15 cellular contexts compared by ENCODE assay signal in the genomic region with DNA sequence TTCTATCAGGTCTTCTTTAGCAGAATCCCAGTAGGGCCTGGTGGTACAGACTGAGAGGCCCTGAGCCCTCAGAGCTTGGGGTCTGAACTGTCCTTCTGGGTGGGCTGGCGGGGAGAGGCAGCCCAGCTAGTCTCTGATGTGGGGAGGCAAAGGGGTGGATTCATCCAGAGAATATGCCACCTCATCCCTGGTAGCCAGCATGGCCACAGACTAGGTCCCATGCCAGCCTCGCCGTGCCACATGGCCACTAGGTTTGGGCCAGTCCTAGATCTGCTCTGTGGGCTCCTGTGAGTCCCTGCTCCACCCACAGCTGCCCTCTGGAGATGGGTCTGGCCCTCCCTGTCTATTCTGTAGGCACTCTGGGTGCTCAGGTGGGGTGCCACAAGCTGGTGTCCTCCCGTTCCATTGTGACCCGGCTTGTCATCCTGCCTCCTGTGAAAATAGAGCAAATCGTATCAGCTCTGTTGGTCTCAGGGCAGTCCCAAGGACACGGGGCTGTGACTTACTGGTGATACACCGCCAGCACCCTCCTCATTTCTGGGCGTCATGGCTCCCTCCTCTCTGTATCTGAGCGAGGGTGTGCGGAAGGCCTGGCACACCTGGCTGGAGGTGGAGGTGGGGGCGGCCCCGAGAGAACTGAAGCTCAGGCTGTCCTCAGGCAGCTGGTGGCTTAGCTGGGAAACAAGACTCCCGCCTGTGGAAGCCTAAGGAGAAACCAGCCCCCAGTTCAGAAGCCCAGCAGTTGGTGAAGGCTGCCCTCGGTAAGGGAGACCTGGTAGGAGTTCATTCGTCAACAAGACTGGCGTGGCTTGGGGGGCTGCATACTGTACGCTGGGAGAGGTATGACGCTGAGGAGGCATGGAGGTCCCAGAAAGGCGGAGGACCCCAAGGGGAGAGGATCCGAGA. TPM values are rescaled to one million over a fixed set of nuclear protein-coding genes. Genes with fewer than 3 reads are reported as not detected.
DNase-seq lines count a peak whose midpoint lies in the region; ATAC-seq and TF ChIP-seq lines count a peak whose summit lies in the region.
"Had no signal": no experiment of that assay in that cellular context is flagged by ENCODE, and none has a peak within 500 bp of the region (broad histone marks: within the 10 kb centered on the region; RNA-seq: fewer than 3 reads in every experiment).

No MANE protein-coding gene starts in this region.

- no peaks in the 10 kb centered on the region for H3K27me3 ChIP-seq in mammary epithelial cell (ENCODE audit: insufficient read depth, low read length)
- no peaks in the 10 kb centered on the region for H3K27me3 ChIP-seq in lung (ENCODE audit: control insufficient read depth, insufficient read depth)
- no peaks in the 10 kb centered on the region for H3K27me3 ChIP-seq in smooth muscle cell (ENCODE audit: low read depth)
- H3K27me3 ChIP-seq: gastroesophageal sphincter had no signal

- WGBS in mammary epithelial cell (ENCODE audit: low coverage, missing lambda C conversion rate) = 88% methylated on average over 20 of the region's 21 CpGs
- 94 to 95% methylated on average over 21 of the region's 21 CpGs for WGBS in lung, 2 donors
- 84% methylated on average over 21 of the region's 21 CpGs for WGBS in smooth muscle cell (ENCODE audit: low lambda C conversion rate)

- peaks cover 13% of the 10 kb centered on the region for H3K4me1 ChIP-seq in HEK293 (ENCODE audit: control insufficient read depth, insufficient read depth, low read length)
- H3K4me1 ChIP-seq in mammary epithelial cell (ENCODE audit: insufficient read depth, low read length) = peaks cover 61% of the 10 kb centered on the region
- peaks cover 16 to 45% of the 10 kb centered on the region in 2 donors for H3K4me1 ChIP-seq in lung (ENCODE audit: control insufficient read depth in 2 of 2, insufficient read depth in 2 of 2, low read length in 2 of 2)
- H3K4me1 ChIP-seq in smooth muscle cell (ENCODE audit: low read depth) = peaks cover 31% of the 10 kb centered on the region

- dilution Hi-C loops in mammary epithelial cell (cut with HindIII; ENCODE audit: low sequenced_read_pairs) = no loop called here

- H3K9me3 ChIP-seq in HEK293 (ENCODE audit: control insufficient read depth, insufficient read depth, low read depth, low read length) (no peaks in the 10 kb centered on the region), mammary epithelial cell (replicated peaks; ENCODE audit: insufficient read depth, low read length) (no peaks in the 10 kb centered on the region), lung (ENCODE audit: control insufficient read depth in 2 of 2, insufficient read depth in 1 of 2, low read length in 1 of 2) (no peaks in the 10 kb centered on the region), smooth muscle cell (replicated peaks; ENCODE audit: low read depth) (no peaks in the 10 kb centered on the region)
- H3K9me3 ChIP-seq: gastroesophageal sphincter had no signal

- in situ Hi-C loops in mammary epithelial cell (cut with MboI; ENCODE audit: low sequenced_read_pairs in 2 of 2) = no loop called here

- POLR2A ChIA-PET in HEK293 (lab: Yijun Ruan, JAX) = no interaction called here

- H3K4me3 ChIP-seq in HEK293 (ENCODE audit: low read depth, low read length) = no peak overlapping the region
- no peak overlapping the region for H3K4me3 ChIP-seq in mammary epithelial cell (replicated peaks in 1 of 3; ENCODE audit: insufficient read depth in 1 of 3, low read depth in 2 of 3, low read length in 3 of 3)
- no peak overlapping the region for H3K4me3 ChIP-seq in lung
- H3K4me3 ChIP-seq in smooth muscle cell = no peak overlapping the region

- ATAC-seq in lung (ENCODE audit: insufficient read depth, low FRiP score) (no peak), HG03025 (IDR thresholded peaks at IDR 0.05; ENCODE audit: low FRiP score, unreplicated experiment) (no peak)
- ATAC-seq: stimulated activated naive CD8-positive, alpha-beta T cell treated with anti-CD3 and anti-CD28 coated beads, Interleukin-15, Interleukin-2, amounts not matched to agents 100 U/mL and 50 U/mL, for 24 hours had no signal

- intact Hi-C loops in mammary epithelial cell (cut with micrococcal nuclease) = loop anchor here (2.0 kb wide), 1 partner anchor 23 kb away; no protein-coding TSS in a partner anchor
- intact Hi-C loops in head of caudate nucleus (cut with DNase I) = no loop called here

- peak overlapping the region; percentile 55 for H3K4me2 ChIP-seq in mammary epithelial cell (ENCODE audit: insufficient read depth, low read depth, low read length)
- peak overlapping the region; percentile 58 for H3K4me2 ChIP-seq in smooth muscle cell

- CTCF ChIA-PET in HEK293 (lab: Yijun Ruan, JAX) (interaction anchor here (0.7 to 1.4 kb wide), 3 partner anchors 25 to 342 kb away, joined by 3 to 6 read pairs (median 3); no protein-coding TSS in a partner anchor), mammary epithelial cell (lab: Charles Lee; ENCODE audit: low non-redundant PET) (no interaction called here)

- no peak overlapping the region for H3K27ac ChIP-seq in HEK293 (ENCODE audit: extremely low read depth, low read depth, low read length)
- peak overlapping the region; percentile 71 for H3K27ac ChIP-seq in mammary epithelial cell (ENCODE audit: insufficient read depth, low read depth, low read length)
- peak overlapping the region; percentile 24 to 73 for H3K27ac ChIP-seq in lung (ENCODE audit: low read depth in 1 of 2, low read length in 1 of 2)
- peak overlapping the region; percentile 93 for H3K27ac ChIP-seq in smooth muscle cell (ENCODE audit: low read depth)

- peaks cover 63% of the 10 kb centered on the region for H3F3A ChIP-seq in smooth muscle cell (ENCODE audit: low read depth)

- H4K20me1 ChIP-seq in mammary epithelial cell (ENCODE audit: insufficient read depth, low read length) = no peaks in the 10 kb centered on the region
- H4K20me1 ChIP-seq in smooth muscle cell (ENCODE audit: low read depth) = peaks cover 88% of the 10 kb centered on the region

- TF ChIP-seq CTCF in HEK293 (tag by site-specific recombination; IDR thresholded peaks at IDR 0.05) (no peak), mammary epithelial cell (conservative IDR thresholded peaks at IDR 0.05 in 1 of 2, IDR thresholded peaks at IDR 0.05 in 1 of 2; ENCODE audit: extremely low read depth in 1 of 2, insufficient read depth in 1 of 2, low read depth in 1 of 2, low read length in 2 of 2) (no peak), lung (IDR thresholded peaks at IDR 0.05; ENCODE audit: control extremely low read depth, extremely low read depth) (no peak), smooth muscle cell (IDR thresholded peaks at IDR 0.05; ENCODE audit: borderline replicate concordance, insufficient read depth, poor library complexity, severe bottlenecking) (no peak)

- H3K36me3 ChIP-seq in HEK293 (ENCODE audit: control insufficient read depth in 2 of 2, insufficient read depth in 1 of 2, low read length in 2 of 2) (no peaks in the 10 kb centered on the region), mammary epithelial cell (ENCODE audit: insufficient read depth, low read length) (no peaks in the 10 kb centered on the region), lung (ENCODE audit: control insufficient read depth in 2 of 2, insufficient read depth in 2 of 2, low read length in 2 of 2) (no peaks in the 10 kb centered on the region), smooth muscle cell (ENCODE audit: low read depth) (no peaks in the 10 kb centered on the region)
- H3K36me3 ChIP-seq: gastroesophageal sphincter had no signal

- H3K79me2 ChIP-seq in mammary epithelial cell (ENCODE audit: insufficient read depth, low read length) = no peaks in the 10 kb centered on the region
- H3K79me2 ChIP-seq in smooth muscle cell (ENCODE audit: low read depth) = peaks cover 95% of the 10 kb centered on the region

- H2AFZ ChIP-seq in mammary epithelial cell (ENCODE audit: low read depth, low read length) (no peak overlapping the region), smooth muscle cell (ENCODE audit: low read depth) (no peak overlapping the region)

- H3K9ac ChIP-seq in mammary epithelial cell (ENCODE audit: insufficient read depth, low read length) (no peak overlapping the region), smooth muscle cell (ENCODE audit: low read depth) (peak overlapping the region; percentile 60)

- BruUV-seq in mammary epithelial cell (replicated peaks; lab: Mats Ljungman, UMichigan) = no TSS peak

- DNase-seq in mammary epithelial cell (no peak), lung (ENCODE audit: low spot score) (no peak), smooth muscle cell (lab: John Stamatoyannopoulos, UW; ENCODE audit: unreplicated experiment) (no peak), NCI-H748 (lab: John Stamatoyannopoulos, UW; ENCODE audit: unreplicated experiment) (no peak), head of caudate nucleus (no peak), NCI-H2171 (lab: John Stamatoyannopoulos, UW) (no peak)
- DNase-seq: kidney glomerular epithelial cell; NCI-H1417 treated with DMSO at 0.1 percent for 48 hours; NCI-H510A treated with DMSO at 0.1 percent for 48 hours; stimulated activated CD4-positive, alpha-beta T cell treated with anti-CD3 and anti-CD28 coated beads, Interleukin-4, amount 100 ng/mL, for 4 hours; stimulated activated naive CD8-positive, alpha-beta T cell treated with anti-CD3 and anti-CD28 coated beads, Interleukin-15, Interleukin-2, amounts not matched to agents 100 U/mL and 50 U/mL, for 24 hours had no signal

TF ChIP-seq in HEK293, 187 proteins besides CTCF, POLR2A, EP300 and RAD21 (continues in another document):
- TF ChIP-seq ZNF433 (tag by site-specific recombination; IDR thresholded peaks at IDR 0.05; ENCODE audit: low read depth) (no peak), ZBTB17 (tag by site-specific recombination; IDR thresholded peaks at IDR 0.05) (no peak), ZNF121 (tag by site-specific recombination; IDR thresholded peaks at IDR 0.05) (no peak), ZFHX2 (tag by site-specific recombination; conservative IDR thresholded peaks at IDR 0.05) (0 out of 2 replicates have a peak, but pooled peaks have one; percentile 18), MZF1 (tag by site-specific recombination; IDR thresholded peaks at IDR 0.05; ENCODE audit: borderline replicate concordance) (no peak)

RNA-seq across cellular contexts. Expression of gene UNC5B, which starts 33.3 kb away (rescaled TPM):
- 10 to 100 TPM in 1 of 2 donors, 1 to 10 TPM in 1; 7.2 to 10.0 TPM for total RNA-seq in mammary epithelial cell
- 4.9 TPM for polyA plus RNA-seq in mammary epithelial cell
- 10.2 TPM for polyA minus RNA-seq in mammary epithelial cell
- total RNA-seq in lung = 10 to 100 TPM in 1 of 2 donors, 1 to 10 TPM in 1; 9.5 to 23.8 TPM
- polyA plus RNA-seq in lung = 1 to 10 TPM; 4.4 to 7.2 TPM
- 89.6 and 92.7 TPM in 2 replicates for total RNA-seq in smooth muscle cell
- polyA plus RNA-seq in smooth muscle cell = 115 and 142 TPM in 2 replicates
- polyA plus RNA-seq: IgD-negative memory B cell had no signal
